In the genomic region with DNA sequence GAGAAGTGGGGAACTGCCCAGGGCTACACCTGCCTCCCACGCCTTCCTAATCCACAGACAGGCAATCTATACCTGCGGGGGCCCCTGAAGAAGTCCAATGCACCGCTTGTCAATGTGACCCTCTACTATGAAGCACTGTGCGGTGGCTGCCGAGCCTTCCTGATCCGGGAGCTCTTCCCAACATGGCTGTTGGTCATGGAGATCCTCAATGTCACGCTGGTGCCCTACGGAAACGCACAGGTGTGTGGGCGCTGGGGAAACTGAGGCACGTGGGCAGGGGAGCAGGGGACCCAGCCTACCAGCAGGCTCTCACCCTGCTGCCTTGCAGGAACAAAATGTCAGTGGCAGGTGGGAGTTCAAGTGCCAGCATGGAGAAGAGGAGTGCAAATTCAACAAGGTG, we compare ENCODE assay signal across 11 cellular contexts. TPM values are rescaled to one million over a fixed set of nuclear protein-coding genes. Genes with fewer than 3 reads are reported as not detected.
DNase-seq lines count a peak whose midpoint lies in the region; FAIRE-seq and TF ChIP-seq lines count a peak whose summit lies in the region.
"Had no signal": no experiment of that assay in that cellular context is flagged by ENCODE, and none has a peak within 500 bp of the region (broad histone marks: within the 10 kb centered on the region; RNA-seq: fewer than 3 reads in every experiment).

No MANE protein-coding gene starts in this region.

- intact Hi-C loops in PC-9 (cut with micrococcal nuclease; ENCODE audit: unreplicated experiment), result loop anchor here (1.0 to 5.0 kb wide), 2 partner anchors 17 to 168 kb away; a partner anchor contains a TSS
- intact Hi-C loops in spleen (cut with DNase I; ENCODE audit: low total_unique reads), result no loop called here

- no peak overlapping the region for H3K14ac ChIP-seq in H1 (ENCODE audit: insufficient read length)

- peaks cover 22% of the 10 kb centered on the region for H3K36me3 Mint-ChIP-seq in T-helper 1 cell treated with Interleukin-12 subunit alpha and Interleukin-12 subunit beta and Interleukin-4 antibody, amounts not matched to agents 30 μg/mL and 1 μg/mL, for 36 hours (ENCODE audit: low read depth)
- H3K36me3 Mint-ChIP-seq in mesothelial cell of epicardium, result peaks cover 16% of the 10 kb centered on the region

- no peak overlapping the region for H2BK12ac ChIP-seq in H1 (ENCODE audit: low read depth, low read length)

- no peak overlapping the region for H2BK20ac ChIP-seq in H1 (ENCODE audit: low read length)

- no peak overlapping the region for H3K27ac Mint-ChIP-seq in T-helper 1 cell treated with Interleukin-12 subunit alpha and Interleukin-12 subunit beta and Interleukin-4 antibody, amounts not matched to agents 30 μg/mL and 1 μg/mL, for 36 hours
- no peak overlapping the region for H3K27ac Mint-ChIP-seq in mesothelial cell of epicardium

- H3K27ac ChIP-seq in PC-9 (no peak overlapping the region), H1 (ENCODE audit: low read depth, low read length) (no peak overlapping the region), spleen (peak overlapping the region in 5 of 8 donors; percentile 90 to 95 (median 93))
- H3K27ac ChIP-seq: parathyroid adenoma had no signal

- H3K79me1 ChIP-seq in H1 (ENCODE audit: low read depth, low read length), result no peaks in the 10 kb centered on the region

- H3K4me3 ChIP-seq in PC-9 (peak overlapping the region; percentile 66; the same call in 1 of the 2 replicates), H1 (ENCODE audit: extremely low read depth in 1 of 4, insufficient read depth in 2 of 4, low read depth in 3 of 4, low read length in 4 of 4) (no peak overlapping the region), spleen (peak overlapping the region; percentile 75 to 98 (median 88))

- H3K36me3 ChIP-seq in PC-9 (ENCODE audit: low read depth) (no peaks in the 10 kb centered on the region), H1 (ENCODE audit: control insufficient read depth in 2 of 4, insufficient read depth in 4 of 4, low read length in 3 of 4) (no peaks in the 10 kb centered on the region), spleen (peaks cover 0 to 47% (median 37%) of the 10 kb centered on the region in 6 donors)

- no peak for TF ChIP-seq RAD21 in H1 (IDR thresholded peaks at IDR 0.05 in 1 of 2, conservative IDR thresholded peaks at IDR 0.05 in 1 of 2; ENCODE audit: low read depth in 2 of 2, low read length in 2 of 2)

- H3K4me2 ChIP-seq in PC-9, result peak overlapping the region; percentile 90
- H3K4me2 ChIP-seq in H1 (ENCODE audit: insufficient read depth in 1 of 2, low read depth in 2 of 2, low read length in 2 of 2), result peak overlapping the region; percentile 61 to 81; a peak in 1 of 4 replicates

- H4K20me1 ChIP-seq in PC-9 (ENCODE audit: insufficient read depth), result no peaks in the 10 kb centered on the region
- H4K20me1 ChIP-seq in H1 (replicated peaks in 1 of 2; ENCODE audit: control insufficient read depth in 1 of 2, insufficient read depth in 2 of 2, low read length in 2 of 2), result peaks cover 0 to 1% of the 10 kb centered on the region in 2 experiments

- FAIRE-seq in H1 (lab: Jason Lieb, UNC), result no peak
- FAIRE-seq: astrocyte, keratinocyte had no signal

- no peaks in the 10 kb centered on the region for H3K9me2 ChIP-seq in PC-9 (ENCODE audit: insufficient read depth)

- peaks cover 53% of the 10 kb centered on the region for H3F3A ChIP-seq in PC-9 (ENCODE audit: insufficient read depth, low read depth)

- no peaks in the 10 kb centered on the region for H3K27me3 Mint-ChIP-seq in T-helper 1 cell treated with Interleukin-12 subunit alpha and Interleukin-12 subunit beta and Interleukin-4 antibody, amounts not matched to agents 30 μg/mL and 1 μg/mL, for 36 hours (ENCODE audit: low read depth)
- H3K27me3 Mint-ChIP-seq in mesothelial cell of epicardium (ENCODE audit: low read depth), result peaks cover 48% of the 10 kb centered on the region

- H3K9ac ChIP-seq in H1 (replicated peaks in 1 of 4; ENCODE audit: extremely low read depth in 1 of 4, low read depth in 3 of 4, low read length in 3 of 4), result no peak overlapping the region
- H3K9ac ChIP-seq: parathyroid adenoma had no signal

- H4K91ac ChIP-seq in H1 (replicated peaks; ENCODE audit: insufficient read length, low read length), result no peak overlapping the region

- H3K56ac ChIP-seq in H1 (replicated peaks; ENCODE audit: insufficient read length, low read depth, low read length), result no peak overlapping the region

- no peak overlapping the region for H3K18ac ChIP-seq in H1 (ENCODE audit: extremely low read depth, low read length)

- H3K23ac ChIP-seq in H1 (ENCODE audit: insufficient read length), result no peak overlapping the region

- H3K9me3 ChIP-seq in PC-9 (ENCODE audit: insufficient read depth, low read depth) (no peaks in the 10 kb centered on the region), H1 (ENCODE audit: insufficient read depth in 2 of 2, low read depth in 1 of 2, low read length in 1 of 2) (no peaks in the 10 kb centered on the region), spleen (no peaks in the 10 kb centered on the region)

- H2AK5ac ChIP-seq in H1 (ENCODE audit: low read depth, low read length), result no peak overlapping the region

- peaks cover 15% of the 10 kb centered on the region for H3K4me1 ChIP-seq in PC-9 (replicated peaks; ENCODE audit: insufficient read depth)
- H3K4me1 ChIP-seq in H1 (replicated peaks in 1 of 4; ENCODE audit: control insufficient read depth in 3 of 4, insufficient read depth in 4 of 4, low read length in 3 of 4), result peaks cover 0 to 5% (median 2%) of the 10 kb centered on the region in 4 experiments; a peak in 2 of 7 replicates
- H3K4me1 ChIP-seq in spleen, result peaks cover 41 to 100% (median 75%) of the 10 kb centered on the region in 6 donors

- H3K4me3 Mint-ChIP-seq in T-helper 1 cell treated with Interleukin-12 subunit alpha and Interleukin-12 subunit beta and Interleukin-4 antibody, amounts not matched to agents 30 μg/mL and 1 μg/mL, for 36 hours, result peak overlapping the region; percentile 90
- H3K4me3 Mint-ChIP-seq in mesothelial cell of epicardium, result no peak overlapping the region

- no peaks in the 10 kb centered on the region for H3K79me2 ChIP-seq in PC-9 (ENCODE audit: low read depth)
- H3K79me2 ChIP-seq in H1 (ENCODE audit: control insufficient read depth in 1 of 2, insufficient read depth in 2 of 2, low read length in 2 of 2), result no peaks in the 10 kb centered on the region
- H3K79me2 ChIP-seq: parathyroid adenoma had no signal

- BruUV-seq in PC-9 (replicated peaks; lab: Mats Ljungman, UMichigan), result no TSS peak

- TF ChIP-seq POLR2A in H1 (IDR thresholded peaks at IDR 0.05; ENCODE audit: control extremely low read depth in 1 of 2, low read depth in 2 of 2, low read length in 2 of 2) (no peak), spleen (IDR thresholded peaks at IDR 0.05) (no peak)

- CTCF ChIA-PET in PC-9 (lab: Charles Lee) (no interaction called here), H1 (lab: Charles Lee; ENCODE audit: partially characterized antibody) (interaction anchor here (1.0 to 4.4 kb wide), 3 partner anchors 14 to 77 kb away, joined by 3 to 21 read pairs (median 3); no protein-coding TSS in a partner anchor)

- peak overlapping the region; percentile 66 for H3K4ac ChIP-seq in H1 (replicated peaks; ENCODE audit: insufficient read length, low read depth, low read length)

- no peaks in the 10 kb centered on the region for H3K9me3 Mint-ChIP-seq in T-helper 1 cell treated with Interleukin-12 subunit alpha and Interleukin-12 subunit beta and Interleukin-4 antibody, amounts not matched to agents 30 μg/mL and 1 μg/mL, for 36 hours
- no peaks in the 10 kb centered on the region for H3K9me3 Mint-ChIP-seq in mesothelial cell of epicardium

- H2AFZ ChIP-seq in PC-9 (0 out of 2 replicates have a peak overlapping the region, but pooled peaks have one; percentile 85), H1 (ENCODE audit: low read length) (no peak overlapping the region)

- no peak overlapping the region for H2BK15ac ChIP-seq in H1 (ENCODE audit: low read length)

- H3K27me3 ChIP-seq in PC-9 (ENCODE audit: insufficient read depth, low read depth) (no peaks in the 10 kb centered on the region), H1 (replicated peaks in 1 of 4; ENCODE audit: control insufficient read depth in 3 of 4, extremely low read depth in 1 of 4, insufficient read depth in 3 of 4, low read length in 3 of 4) (peaks cover 0 to 17% (median 7%) of the 10 kb centered on the region in 4 experiments; a peak in 5 of 7 replicates), spleen (replicated peaks in 1 of 7) (no peaks in the 10 kb centered on the region)

- H3K23me2 ChIP-seq in H1 (ENCODE audit: low read depth, low read length), result peaks cover 6% of the 10 kb centered on the region; the same call in 1 of the 2 replicates

- no peak for TF ChIP-seq CTCF in PC-9 (conservative IDR thresholded peaks at IDR 0.05)
- TF ChIP-seq CTCF in H1 (IDR thresholded peaks at IDR 0.05; ENCODE audit: control extremely low read depth in 1 of 3, insufficient read depth in 1 of 3, low read depth in 1 of 3, low read length in 3 of 3), result no peak
- TF ChIP-seq CTCF in spleen (IDR thresholded peaks at IDR 0.05 in 8 of 11, conservative IDR thresholded peaks at IDR 0.05 in 3 of 11), result no peak
- TF ChIP-seq CTCF in mesothelial cell of epicardium (IDR thresholded peaks at IDR 0.05; ENCODE audit: unreplicated experiment), result no peak

- no peak for TF ChIP-seq EP300 in H1 (IDR thresholded peaks at IDR 0.05; ENCODE audit: borderline replicate concordance in 1 of 2, low read depth in 2 of 2, low read length in 2 of 2)

- H4K5ac ChIP-seq in H1 (ENCODE audit: insufficient read length, low read depth, low read length), result no peak overlapping the region

- POLR2A ChIA-PET in PC-9 (lab: Charles Lee; ENCODE audit: unreplicated experiment) (no interaction called here), H1 (lab: Charles Lee; ENCODE audit: partially characterized antibody) (interaction anchor here (1.0 to 1.8 kb wide), 5 partner anchors 9 to 148 kb away, joined by 3 to 11 read pairs (median 3); a partner anchor contains a TSS)

- H2BK5ac ChIP-seq in H1 (ENCODE audit: low read depth, low read length), result 0 out of 2 replicates have a peak overlapping the region, but pooled peaks have one; percentile 23

- DNase-seq in T-helper 1 cell (no peak), PC-9 (no peak), H1 (ENCODE audit: low read depth in 1 of 2, low spot score in 2 of 2) (no peak), spleen (peak; percentile 78), NCI-H226 (no peak), mesothelial cell of epicardium (ENCODE audit: low spot score in 2 of 2, unreplicated experiment in 2 of 2) (no peak), NCI-H1092 (lab: John Stamatoyannopoulos, UW) (no peak)

- WGBS in H1 (ENCODE audit: extremely low coverage in 1 of 2, insufficient coverage in 1 of 2, insufficient read length in 1 of 2, insufficient replicate concordance in 2 of 2, low coverage in 1 of 2, low lambda C conversion rate in 2 of 2, missing lambda C conversion rate in 1 of 2), 2 experiments, result 84% methylated on average over 11 of the region's 11 CpGs; no CpG with 5 or more reads in 1 of the 2 experiments
- WGBS in spleen, 5 donors, result 75 to 96% (median 81%) methylated on average over 5 to 11 of the region's 11 CpGs

- no peak overlapping the region for H4K8ac ChIP-seq in H1 (ENCODE audit: extremely low read depth, insufficient read depth, low read length)

- H3K4me1 Mint-ChIP-seq in T-helper 1 cell treated with Interleukin-12 subunit alpha and Interleukin-12 subunit beta and Interleukin-4 antibody, amounts not matched to agents 30 μg/mL and 1 μg/mL, for 36 hours (ENCODE audit: low read depth), result peaks cover 21% of the 10 kb centered on the region
- peaks cover 11% of the 10 kb centered on the region for H3K4me1 Mint-ChIP-seq in mesothelial cell of epicardium

- peak overlapping the region; percentile 49 for H2BK120ac ChIP-seq in H1 (replicated peaks; ENCODE audit: low read depth, low read length)

RNA-seq across cellular contexts. Expression of a gene that starts 1.4 kb away (rescaled TPM):
- total RNA-seq in PC-9 (2021) (26.1 and 35.8 TPM in 2 replicates), spleen (100 to 1,000 TPM; 206 to 475 (median 330) TPM), mesothelial cell of epicardium (0.32 to 2.0 TPM (median 0.36 TPM) in 3 replicates)
- 25.9 and 28.9 TPM in 2 replicates for total RNA-seq in H1 (2021; fragmentation: NEBNext Ultra II Directional; extraction: Animal tissue kit (Norgen Biotek cat#: 25700))
- polyA plus RNA-seq in H1 (2011; rRNA removed) (59.5 and 62.4 TPM in 2 replicates), spleen (100 to 1,000 TPM; 234 to 299 (median 274) TPM)
- 58.0 TPM for polyA plus RNA-seq in H1 (2011; cell fraction: cytosol; rRNA removed)
- polyA plus RNA-seq in H1 (2011; cell fraction: nucleus; rRNA removed), result 51.4 TPM
- polyA plus RNA-seq in H1 (2012, experiment 1 of 2), result 25.3 to 49.4 TPM (median 43.4 TPM) in 4 replicates
- 54.5 TPM for polyA plus RNA-seq in H1 (2012, experiment 2 of 2)
- polyA plus RNA-seq in H1 (2013, experiment 1 of 2), result 60.7 TPM
- 66.1 TPM for polyA plus RNA-seq in H1 (2013, experiment 2 of 2)
- 39.9 and 40.8 TPM in 2 replicates for polyA minus RNA-seq in H1 (2011; rRNA and poly(A)+ RNA removed)
- 26.3 TPM for polyA minus RNA-seq in H1 (2011; cell fraction: cytosol; rRNA and poly(A)+ RNA removed)
- polyA minus RNA-seq in H1 (2011; cell fraction: nucleus; rRNA and poly(A)+ RNA removed), result 15.6 TPM

RNA-seq across cellular contexts. Expression of a gene that starts 18.0 kb away (rescaled TPM):
- total RNA-seq in PC-9 (2021) (11.2 and 12.1 TPM in 2 replicates), spleen (10 to 100 TPM in 3 of 7 donors, 1 to 10 TPM in 4; 7.8 to 14.1 (median 9.9) TPM), mesothelial cell of epicardium (7.7 to 9.5 TPM (median 8.2 TPM) in 3 replicates)
- total RNA-seq in H1 (2021; fragmentation: NEBNext Ultra II Directional; extraction: Animal tissue kit (Norgen Biotek cat#: 25700)), result 24.2 and 28.6 TPM in 2 replicates
- polyA plus RNA-seq in H1 (2011; rRNA removed) (80.1 and 82.6 TPM in 2 replicates), spleen (10 to 100 TPM; 12.1 to 15.4 (median 12.3) TPM)
- 52.7 TPM for polyA plus RNA-seq in H1 (2011; cell fraction: cytosol; rRNA removed)
- 45.3 TPM for polyA plus RNA-seq in H1 (2011; cell fraction: nucleus; rRNA removed)
- 29.4 to 37.4 TPM (median 36.6 TPM) in 4 replicates for polyA plus RNA-seq in H1 (2012, experiment 1 of 2)
- 48.3 TPM for polyA plus RNA-seq in H1 (2012, experiment 2 of 2)
- polyA plus RNA-seq in H1 (2013, experiment 1 of 2), result 41.2 TPM
- 42.3 TPM for polyA plus RNA-seq in H1 (2013, experiment 2 of 2)
- polyA minus RNA-seq in H1 (2011; rRNA and poly(A)+ RNA removed), result 31.0 and 44.7 TPM in 2 replicates
- 16.7 TPM for polyA minus RNA-seq in H1 (2011; cell fraction: cytosol; rRNA and poly(A)+ RNA removed)
- polyA minus RNA-seq in H1 (2011; cell fraction: nucleus; rRNA and poly(A)+ RNA removed), result 12.7 TPM

RNA-seq across cellular contexts. Expression of a gene that starts 22.0 kb away (rescaled TPM):
- total RNA-seq in PC-9 (2021) (58.3 and 61.8 TPM in 2 replicates), spleen (10 to 100 TPM in 6 of 7 donors, 1 to 10 TPM in 1; 6.6 to 22.7 (median 16.3) TPM), mesothelial cell of epicardium (90.4 to 95.5 TPM (median 94.7 TPM) in 3 replicates)
- total RNA-seq in H1 (2021; fragmentation: NEBNext Ultra II Directional; extraction: Animal tissue kit (Norgen Biotek cat#: 25700)), result 53.8 and 57.1 TPM in 2 replicates
- polyA plus RNA-seq in H1 (2011; rRNA removed) (21.7 and 31.4 TPM in 2 replicates), spleen (1 to 10 TPM; 4.2 to 5.1 (median 4.9) TPM)
- 20.2 TPM for polyA plus RNA-seq in H1 (2011; cell fraction: cytosol; rRNA removed)
- 29.8 TPM for polyA plus RNA-seq in H1 (2011; cell fraction: nucleus; rRNA removed)
- polyA plus RNA-seq in H1 (2012, experiment 1 of 2), result 24.6 to 46.9 TPM (median 34.0 TPM) in 4 replicates
- polyA plus RNA-seq in H1 (2012, experiment 2 of 2), result 33.2 TPM
- polyA plus RNA-seq in H1 (2013, experiment 1 of 2), result 45.8 TPM
- 45.9 TPM for polyA plus RNA-seq in H1 (2013, experiment 2 of 2)
- 15.2 and 18.5 TPM in 2 replicates for polyA minus RNA-seq in H1 (2011; rRNA and poly(A)+ RNA removed)
- polyA minus RNA-seq in H1 (2011; cell fraction: cytosol; rRNA and poly(A)+ RNA removed), result 37.8 TPM
- polyA minus RNA-seq in H1 (2011; cell fraction: nucleus; rRNA and poly(A)+ RNA removed), result 21.7 TPM

RNA-seq across cellular contexts. Expression of a gene that starts 28.9 kb away (rescaled TPM):
- 4.0 and 4.1 TPM in 2 replicates for total RNA-seq in PC-9 (2021)
- 14.2 and 14.3 TPM in 2 replicates for total RNA-seq in H1 (2021; fragmentation: NEBNext Ultra II Directional; extraction: Animal tissue kit (Norgen Biotek cat#: 25700))
- 13.6 and 18.6 TPM in 2 replicates for polyA plus RNA-seq in H1 (2011; rRNA removed)
- 7.1 TPM for polyA plus RNA-seq in H1 (2011; cell fraction: cytosol; rRNA removed)
- polyA plus RNA-seq in H1 (2011; cell fraction: nucleus; rRNA removed), result 26.7 TPM
- 10.0 to 16.5 TPM (median 14.3 TPM) in 4 replicates for polyA plus RNA-seq in H1 (2012, experiment 1 of 2)
- polyA plus RNA-seq in H1 (2012, experiment 2 of 2), result 11.5 TPM
- polyA plus RNA-seq in H1 (2013, experiment 1 of 2), result 12.1 TPM
- 13.1 TPM for polyA plus RNA-seq in H1 (2013, experiment 2 of 2)
- polyA minus RNA-seq in H1 (2011; rRNA and poly(A)+ RNA removed), result 42.9 and 47.7 TPM in 2 replicates
- polyA minus RNA-seq in H1 (2011; cell fraction: cytosol; rRNA and poly(A)+ RNA removed), result 23.5 TPM
- 17.7 TPM for polyA minus RNA-seq in H1 (2011; cell fraction: nucleus; rRNA and poly(A)+ RNA removed)
- total RNA-seq in spleen, result 1 to 10 TPM; 1.4 to 6.6 (median 3.3) TPM
- polyA plus RNA-seq in spleen, result 1 to 10 TPM in 2 of 3 donors, under 1 TPM in 1; 0.72 to 1.7 (median 1.3) TPM
- total RNA-seq in mesothelial cell of epicardium, result 5.9 to 6.7 TPM (median 6.4 TPM) in 3 replicates

RNA-seq across cellular contexts. Expression of a gene that starts 51.3 kb away (rescaled TPM):
- 2.2 and 3.8 TPM in 2 replicates for total RNA-seq in PC-9 (2021)
- 2.3 and 2.7 TPM in 2 replicates for total RNA-seq in H1 (2021; fragmentation: NEBNext Ultra II Directional; extraction: Animal tissue kit (Norgen Biotek cat#: 25700))
- 3.1 and 3.7 TPM in 2 replicates for polyA plus RNA-seq in H1 (2011; rRNA removed)
- polyA plus RNA-seq in H1 (2011; cell fraction: cytosol; rRNA removed), result 4.7 TPM
- 10.8 TPM for polyA plus RNA-seq in H1 (2011; cell fraction: nucleus; rRNA removed)
- polyA plus RNA-seq in H1 (2012, experiment 1 of 2), result 1.8 to 3.1 TPM (median 2.3 TPM) in 4 replicates
- polyA plus RNA-seq in H1 (2012, experiment 2 of 2), result 1.1 TPM
- 0.71 TPM for polyA plus RNA-seq in H1 (2013, experiment 1 of 2)
- 0.85 TPM for polyA plus RNA-seq in H1 (2013, experiment 2 of 2)
- 2.6 and 5.2 TPM in 2 replicates for polyA minus RNA-seq in H1 (2011; rRNA and poly(A)+ RNA removed)
- polyA minus RNA-seq in H1 (2011; cell fraction: cytosol; rRNA and poly(A)+ RNA removed), result 3.2 TPM
- polyA minus RNA-seq in H1 (2011; cell fraction: nucleus; rRNA and poly(A)+ RNA removed), result 8.1 TPM
- 1 to 10 TPM in 6 of 7 donors, under 1 TPM in 1; 0.60 to 7.6 (median 3.3) TPM for total RNA-seq in spleen
- 1 to 10 TPM in 1 of 3 donors, under 1 TPM in 2; 0.07 to 1.2 (median 0.61) TPM for polyA plus RNA-seq in spleen
- total RNA-seq in mesothelial cell of epicardium, result 0.70 to 1.4 TPM (median 0.93 TPM) in 3 replicates
- polyA plus RNA-seq: keratinocyte had no signal

Comparison
In these comparisons a context has a peak if more than half of its experiments do, and no peak if none do; other contexts are left out.
1. H3K27ac ChIP-seq: peak in spleen (5 of 8); none in PC-9 (single experiment) and H1 (single experiment).
2. H3K4me3 ChIP-seq: peak in PC-9 (single experiment) and spleen (8 of 8); none in H1 (0 of 4).